ENCODE assay signal across 19 cellular contexts in the genomic region with DNA sequence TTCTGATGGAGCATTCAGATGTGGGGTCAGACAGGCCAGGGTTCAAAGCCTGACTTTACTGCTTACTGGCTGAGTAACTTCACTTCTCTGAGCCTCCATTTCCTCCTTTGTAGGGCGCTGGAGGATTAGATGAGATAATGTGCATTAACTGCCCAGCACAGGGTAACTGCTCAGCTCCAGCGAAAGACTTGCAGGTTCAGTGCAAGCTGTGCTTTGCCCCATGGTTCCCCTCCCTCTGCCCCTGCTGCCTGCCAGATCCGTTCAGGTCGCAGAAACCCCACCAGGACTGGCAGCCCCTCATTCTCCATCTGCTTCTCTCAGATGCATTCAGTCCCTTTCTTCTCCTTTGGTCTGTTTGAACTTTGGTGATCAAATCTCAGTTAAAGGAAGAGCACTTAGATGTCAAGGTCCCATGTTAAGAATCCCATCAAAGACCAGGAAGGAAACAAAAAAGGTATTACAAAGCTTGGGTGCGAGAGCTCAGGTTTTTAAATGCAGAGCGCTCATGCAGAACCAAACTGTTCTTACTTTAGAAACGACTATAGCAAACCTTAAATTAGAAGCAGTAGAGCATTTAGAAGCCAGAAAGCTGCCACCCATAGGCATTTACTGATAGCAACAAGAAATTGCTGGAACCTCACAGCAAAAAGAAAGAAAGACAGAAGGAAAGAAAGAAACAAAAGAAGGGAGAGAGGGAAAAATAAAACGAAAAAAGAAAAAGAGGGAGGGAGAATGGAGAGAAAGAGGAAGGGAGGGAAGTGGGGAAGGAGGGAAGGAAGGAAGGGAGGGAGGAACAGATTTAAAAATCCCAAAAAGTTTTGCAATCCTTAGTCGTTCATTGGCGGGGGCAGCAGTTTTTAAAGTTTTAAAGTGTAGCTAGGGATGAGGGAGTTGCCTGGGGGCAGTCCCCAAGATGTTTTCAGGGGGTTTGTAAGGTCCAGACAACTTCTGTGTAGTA. TPM values are rescaled to one million over a fixed set of nuclear protein-coding genes. Genes with fewer than 3 reads are reported as not detected.
DNase-seq lines count a peak whose midpoint lies in the region; TF ChIP-seq lines count a peak whose summit lies in the region.
"Had no signal": no experiment of that assay in that cellular context is flagged by ENCODE, and none has a peak within 500 bp of the region (broad histone marks: within the 10 kb centered on the region; RNA-seq: fewer than 3 reads in every experiment).

No MANE protein-coding gene starts in this region.

- WGBS in endodermal cell (ENCODE audit: insufficient coverage in 1 of 2, insufficient read length in 1 of 2), 2 experiments, result 56 to 76% methylated on average over 7 to 10 of the region's 10 CpGs

- no peaks in the 10 kb centered on the region for H3K36me3 ChIP-seq in BLaER1
- H3K36me3 ChIP-seq in DOHH2 (ENCODE audit: control insufficient read depth, low read length), result no peaks in the 10 kb centered on the region
- H3K36me3 ChIP-seq in OCI-LY1 (ENCODE audit: insufficient read depth, low read length), result no peaks in the 10 kb centered on the region
- H3K36me3 ChIP-seq in endodermal cell (ENCODE audit: control insufficient read depth, insufficient read depth, low read length), result no peaks in the 10 kb centered on the region

- H3K27ac ChIP-seq in BLaER1, result peak overlapping the region; percentile 53
- no peak overlapping the region for H3K27ac ChIP-seq in DOHH2 (ENCODE audit: low read depth, low read length)
- no peak overlapping the region for H3K27ac ChIP-seq in OCI-LY1 (ENCODE audit: low read depth, low read length, poor library complexity, severe bottlenecking)
- no peak overlapping the region for H3K27ac ChIP-seq in endodermal cell (ENCODE audit: low read depth, low read length)
- H3K27ac ChIP-seq: hepatocyte, skin epidermis had no signal

- no peak overlapping the region for H3K27ac Mint-ChIP-seq in endodermal cell
- H3K27ac Mint-ChIP-seq: activated CD4-positive, alpha-beta memory T cell treated with anti-CD3 and anti-CD28 coated beads, Interleukin-2, amount 10 ng/mL, durations not matched to agents 7 days and 5 days; activated T-helper 1 cell treated with anti-CD3 and anti-CD28 coated beads, Interleukin-12 subunit alpha, Interleukin-12 subunit beta, Interleukin-2, Interleukin-4 antibody, amounts not matched to agents 30 ng/mL and 10 ng/mL and 1 ng/mL, durations not matched to agents 14 hours and 24 hours and 36 hours had no signal

- no peak overlapping the region for H3K4me3 ChIP-seq in BLaER1
- H3K4me3 ChIP-seq in DOHH2 (ENCODE audit: low read length), result peak overlapping the region; percentile 30
- no peak overlapping the region for H3K4me3 ChIP-seq in OCI-LY1 (ENCODE audit: low read depth, low read length, poor library complexity, severe bottlenecking)
- H3K4me3 ChIP-seq in endodermal cell (ENCODE audit: low read length), result no peak overlapping the region
- H3K4me3 ChIP-seq: hepatocyte, mucosa of descending colon, skin epidermis had no signal

- H3K4me1 ChIP-seq in BLaER1 (peaks cover 89% of the 10 kb centered on the region), DOHH2 (ENCODE audit: control insufficient read depth, low read length) (peaks cover 27% of the 10 kb centered on the region), OCI-LY1 (ENCODE audit: insufficient read depth, low read length, severe bottlenecking) (peaks cover 11% of the 10 kb centered on the region), endodermal cell (ENCODE audit: control insufficient read depth, insufficient read depth, low read length) (no peaks in the 10 kb centered on the region)

- H2AFZ ChIP-seq in OCI-LY1 (ENCODE audit: low read length), result no peak overlapping the region
- H2AFZ ChIP-seq: hepatocyte had no signal

- H3K9me2 ChIP-seq in DOHH2 (replicated peaks; ENCODE audit: control insufficient read depth, low read length) (no peaks in the 10 kb centered on the region), OCI-LY1 (ENCODE audit: low read depth, low read length) (no peaks in the 10 kb centered on the region)

- H4K20me1 ChIP-seq in BLaER1, result no peaks in the 10 kb centered on the region
- H4K20me1 ChIP-seq in DOHH2 (ENCODE audit: control insufficient read depth, insufficient read depth, low read depth, low read length), result no peaks in the 10 kb centered on the region
- no peaks in the 10 kb centered on the region for H4K20me1 ChIP-seq in OCI-LY1 (ENCODE audit: insufficient read depth, low read length)

- H3K4me3 Mint-ChIP-seq in endodermal cell, result no peak overlapping the region
- H3K4me3 Mint-ChIP-seq: activated CD4-positive, alpha-beta memory T cell treated with anti-CD3 and anti-CD28 coated beads, Interleukin-2, amount 10 ng/mL, durations not matched to agents 7 days and 5 days; activated T-helper 1 cell treated with anti-CD3 and anti-CD28 coated beads, Interleukin-12 subunit alpha, Interleukin-12 subunit beta, Interleukin-2, Interleukin-4 antibody, amounts not matched to agents 30 ng/mL and 10 ng/mL and 1 ng/mL, durations not matched to agents 14 hours and 24 hours and 36 hours had no signal

- peaks cover 8% of the 10 kb centered on the region for H3K4me1 Mint-ChIP-seq in endodermal cell
- H3K4me1 Mint-ChIP-seq: activated CD4-positive, alpha-beta memory T cell treated with anti-CD3 and anti-CD28 coated beads, Interleukin-2, amount 10 ng/mL, durations not matched to agents 7 days and 5 days had no signal

- peaks cover 25% of the 10 kb centered on the region for H3K27me3 Mint-ChIP-seq in endodermal cell (ENCODE audit: insufficient read depth)

- H3K9me3 ChIP-seq in BLaER1 (no peaks in the 10 kb centered on the region), DOHH2 (ENCODE audit: control insufficient read depth, insufficient read depth, low read length) (no peaks in the 10 kb centered on the region), OCI-LY1 (ENCODE audit: low read length) (no peaks in the 10 kb centered on the region), endodermal cell (ENCODE audit: control insufficient read depth, low read length) (no peaks in the 10 kb centered on the region)
- H3K9me3 ChIP-seq: mucosa of descending colon had no signal

- H3K36me3 Mint-ChIP-seq in endodermal cell (ENCODE audit: low read depth), result no peaks in the 10 kb centered on the region

- H3K79me2 ChIP-seq in DOHH2 (ENCODE audit: control insufficient read depth, low read length) (no peaks in the 10 kb centered on the region), OCI-LY1 (ENCODE audit: insufficient read depth, low read length) (no peaks in the 10 kb centered on the region)
- H3K79me2 ChIP-seq: hepatocyte had no signal

- no peaks in the 10 kb centered on the region for H3F3A ChIP-seq in DOHH2 (ENCODE audit: control insufficient read depth, insufficient read depth)
- no peaks in the 10 kb centered on the region for H3F3A ChIP-seq in OCI-LY1 (ENCODE audit: insufficient read depth, low read length)

- peak overlapping the region; percentile 5 for H3K9ac ChIP-seq in BLaER1
- H3K9ac ChIP-seq in OCI-LY1 (ENCODE audit: low read length), result no peak overlapping the region
- H3K9ac ChIP-seq in endodermal cell (ENCODE audit: extremely low read depth, low read length, poor library complexity, severe bottlenecking), result no peak overlapping the region

- no peak for TF ChIP-seq CTCF in DOHH2 (IDR thresholded peaks at IDR 0.05; ENCODE audit: low read depth, low read length, poor library complexity, severe bottlenecking)
- TF ChIP-seq CTCF in OCI-LY1 (IDR thresholded peaks at IDR 0.05; ENCODE audit: low read length), result no peak
- no peak for TF ChIP-seq CTCF in endodermal cell (conservative IDR thresholded peaks at IDR 0.05)

- peak overlapping the region; percentile 74 for H3K4me2 ChIP-seq in BLaER1
- H3K4me2 ChIP-seq in DOHH2 (ENCODE audit: low read length), result peak overlapping the region; percentile 60
- 0 out of 2 replicates have a peak overlapping the region, but pooled peaks have one; percentile 21 for H3K4me2 ChIP-seq in OCI-LY1 (ENCODE audit: low read length)
- H3K4me2 ChIP-seq: hepatocyte had no signal

- H3K9me3 Mint-ChIP-seq in endodermal cell, result no peaks in the 10 kb centered on the region
- H3K9me3 Mint-ChIP-seq: activated CD4-positive, alpha-beta memory T cell treated with anti-CD3 and anti-CD28 coated beads, Interleukin-2, amount 10 ng/mL, durations not matched to agents 7 days and 5 days; activated T-helper 1 cell treated with anti-CD3 and anti-CD28 coated beads, Interleukin-12 subunit alpha, Interleukin-12 subunit beta, Interleukin-2, Interleukin-4 antibody, amounts not matched to agents 30 ng/mL and 10 ng/mL and 1 ng/mL, durations not matched to agents 14 hours and 24 hours and 36 hours had no signal

- peak; percentile 14 for DNase-seq in kidney tubule cell (ENCODE audit: low spot score)
- DNase-seq in H4 (ENCODE audit: low spot score), result no peak
- DNase-seq in endodermal cell, result no peak
- no peak for DNase-seq in glomerular visceral epithelial cell (ENCODE audit: extremely low spot score)
- DNase-seq: activated CD4-positive, alpha-beta memory T cell treated with anti-CD3 and anti-CD28 coated beads, Interleukin-2, amount 10 ng/mL, durations not matched to agents 7 days and 5 days; amygdala; effector CD8-positive, alpha-beta T cell; HCEC 1CT; kidney glomerular epithelial cell; mucosa of descending colon; NCI-H1436 treated with DMSO at 0.1 percent for 48 hours; NCI-H345; stimulated activated CD4-positive, alpha-beta T cell treated with anti-CD3 and anti-CD28 coated beads, Interleukin-4, amount 100 ng/mL, for 1 hour had no signal

- H3K27me3 ChIP-seq in BLaER1 (no peaks in the 10 kb centered on the region), DOHH2 (ENCODE audit: control insufficient read depth, low read length) (no peaks in the 10 kb centered on the region), OCI-LY1 (ENCODE audit: insufficient read depth, low read length) (no peaks in the 10 kb centered on the region), endodermal cell (ENCODE audit: control insufficient read depth, insufficient read depth, low read length, poor library complexity, severe bottlenecking) (peaks cover 27% of the 10 kb centered on the region)
- H3K27me3 ChIP-seq: hepatocyte had no signal

RNA-seq across cellular contexts. Expression of a gene that starts 23.5 kb away (rescaled TPM):
- 2.0 and 3.2 TPM in 2 replicates for total RNA-seq in H4 (2014; rRNA removed; shearing (Covaris generic))
- under 1 TPM; 0.58 to 0.79 TPM for total RNA-seq in endodermal cell
- 1.4 TPM for polyA plus RNA-seq in endodermal cell (2013, experiment 1 of 2)
- 1.3 TPM for polyA plus RNA-seq in endodermal cell (2013, experiment 2 of 2)
- total RNA-seq: activated CD4-positive, alpha-beta memory T cell treated with anti-CD3 and anti-CD28 coated beads, Interleukin-2, amount 10 ng/mL, durations not matched to agents 7 days and 5 days; activated T-helper 1 cell treated with anti-CD3 and anti-CD28 coated beads, Interleukin-12 subunit alpha, Interleukin-12 subunit beta, Interleukin-2, Interleukin-4 antibody, amounts not matched to agents 30 ng/mL and 10 ng/mL and 1 ng/mL, durations not matched to agents 14 hours and 24 hours and 36 hours had no signal

RNA-seq across cellular contexts. Expression of a gene that starts 50.1 kb away (rescaled TPM):
- total RNA-seq in H4 (2014; rRNA removed; shearing (Covaris generic)), result 17.9 and 19.9 TPM in 2 replicates
- 10 to 100 TPM; 26.2 to 31.6 TPM for total RNA-seq in endodermal cell
- polyA plus RNA-seq in endodermal cell (2013, experiment 1 of 2), result 12.4 TPM
- 11.6 TPM for polyA plus RNA-seq in endodermal cell (2013, experiment 2 of 2)

Comparison
In these comparisons a context has a peak if more than half of its experiments do, and no peak if none do; other contexts are left out.
1. H3K4me2 ChIP-seq: peak in every context shown above with its lines; median percentile 74 in BLaER1; 60 in DOHH2; 21 in OCI-LY1.